ENCODE assay signal across 1 cellular context in genomic region chr20:58618694-58619540, GRCh38.
TF ChIP-seq lines count a peak whose summit lies in the region.

No MANE protein-coding gene starts in this region.

TF ChIP-seq in GM23338, 12 proteins besides CTCF, POLR2A, EP300 and RAD21 (continued from another document):
- TF ChIP-seq ZNF462 (CRISPR knock-in tag; IDR thresholded peaks at IDR 0.05): no peak
- TF ChIP-seq ETS1 (IDR thresholded peaks at IDR 0.05): no peak
